ENCODE assay signal across 1 cellular context in the genomic region with DNA sequence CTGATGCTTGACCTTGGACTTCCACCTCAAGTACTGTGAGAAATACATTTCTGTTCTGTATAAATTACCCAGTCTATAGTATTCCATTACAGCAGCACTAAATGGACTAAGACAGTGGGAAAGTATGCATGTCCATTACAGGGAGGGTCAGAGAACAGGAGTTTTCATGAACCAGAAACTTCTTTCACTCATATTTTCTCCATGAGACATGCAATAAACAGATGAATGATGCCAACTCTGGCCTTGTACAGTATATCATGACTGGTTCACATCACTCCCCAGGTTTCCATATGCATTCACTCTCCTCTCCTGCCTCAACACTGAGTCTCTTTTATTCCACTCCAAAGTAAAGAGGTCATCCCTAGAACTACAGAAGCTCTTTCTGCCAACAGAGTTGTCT.
TF ChIP-seq lines count a peak whose summit lies in the region.

No MANE protein-coding gene starts in this region.

TF ChIP-seq in GM12878, 131 proteins besides CTCF, POLR2A, EP300 and RAD21:
- TF ChIP-seq POU2F2 (IDR thresholded peaks at IDR 0.05; ENCODE audit: borderline replicate concordance, low read depth, low read length) = no peak
